ENCODE assay signal across 1 cellular context in the genomic region with DNA sequence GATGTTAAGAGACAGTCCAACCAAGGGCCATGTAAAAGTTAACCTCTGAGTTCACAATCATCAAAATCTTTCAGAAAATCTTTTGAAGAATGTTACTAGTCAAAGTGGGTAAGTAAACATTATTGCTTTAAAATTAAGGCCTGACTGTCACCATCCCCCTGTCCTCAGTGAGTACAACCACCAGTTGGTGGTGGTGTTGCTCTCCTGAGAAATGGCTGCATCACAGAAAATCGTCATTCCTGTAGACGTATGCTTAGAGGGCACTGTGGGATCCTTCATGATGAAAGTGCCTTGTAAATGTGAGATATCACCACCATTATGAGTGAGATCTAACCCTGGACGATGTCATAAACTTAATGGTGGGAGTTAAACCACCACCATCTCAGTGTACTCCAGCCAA.
TF ChIP-seq lines count a peak whose summit lies in the region.

No MANE protein-coding gene starts in this region.

TF ChIP-seq in SK-N-SH treated with all-trans-retinoic acid at 6 μM for 48 hours, 23 proteins besides CTCF, POLR2A, EP300 and RAD21 (continued from another document):
- TF ChIP-seq POU6F1 (CRISPR knock-in tag; IDR thresholded peaks at IDR 0.05; ENCODE audit: borderline replicate concordance, low read depth) (no peak), OSR1 (CRISPR knock-in tag; IDR thresholded peaks at IDR 0.05) (no peak), CREB5 (CRISPR knock-in tag; IDR thresholded peaks at IDR 0.05; ENCODE audit: low read depth) (no peak), ZFP3 (CRISPR knock-in tag; IDR thresholded peaks at IDR 0.05) (no peak), PPARA (CRISPR knock-in tag; IDR thresholded peaks at IDR 0.05; ENCODE audit: borderline replicate concordance) (no peak), ZC3H10 (CRISPR knock-in tag; IDR thresholded peaks at IDR 0.05) (no peak)
